8 cellular contexts compared by ENCODE assay signal in genomic region chr2:65300772-65301711, GRCh38.
DNase-seq lines count a peak whose midpoint lies in the region; ATAC-seq and TF ChIP-seq lines count a peak whose summit lies in the region.

No MANE protein-coding gene starts in this region.

- H3K27ac Mint-ChIP-seq in natural killer cell treated with Interleukin-12 subunit alpha and Interleukin-12 subunit beta and Interleukin-15 and Interleukin-18, amount 100 ng/mL, for 72 hours = peak overlapping the region; percentile 76 to 91
- peak overlapping the region; percentile 28 to 68 for H3K27ac Mint-ChIP-seq in stimulated activated naive CD8-positive, alpha-beta T cell treated with anti-CD3 and anti-CD28 coated beads, Interleukin-15, amount 100 ng/mL, for 72 hours

- H3K4me3 Mint-ChIP-seq in natural killer cell treated with Interleukin-12 subunit alpha and Interleukin-12 subunit beta and Interleukin-15 and Interleukin-18, amount 100 ng/mL, for 72 hours = peak overlapping the region; percentile 84
- H3K4me3 Mint-ChIP-seq in stimulated activated naive CD8-positive, alpha-beta T cell treated with anti-CD3 and anti-CD28 coated beads, Interleukin-15, amount 100 ng/mL, for 72 hours = peak overlapping the region; percentile 55 to 72

- TF ChIP-seq POLR2A in GM18505 (IDR thresholded peaks at IDR 0.05; ENCODE audit: borderline replicate concordance, extremely low read depth, insufficient read depth, insufficient read length) = no peak

- peaks cover 50 to 56% of the 10 kb centered on the region in 2 donors for H3K4me1 Mint-ChIP-seq in natural killer cell treated with Interleukin-12 subunit alpha and Interleukin-12 subunit beta and Interleukin-15 and Interleukin-18, amount 100 ng/mL, for 72 hours (ENCODE audit: low read depth in 2 of 2)
- H3K4me1 Mint-ChIP-seq in stimulated activated naive CD8-positive, alpha-beta T cell treated with anti-CD3 and anti-CD28 coated beads, Interleukin-15, amount 100 ng/mL, for 72 hours = peaks cover 61% of the 10 kb centered on the region

- DNase-seq in NCI-H345 treated with DMSO at 0.1 percent for 48 hours (lab: John Stamatoyannopoulos, UW; ENCODE audit: unreplicated experiment) = peak; percentile 58
- peak; percentile 73 for DNase-seq in activated CD8-positive, alpha-beta memory T cell treated with anti-CD3 and anti-CD28 coated beads, Interleukin-2, amount 50 U/mL, for 4 hours
- peak; percentile 72 for DNase-seq in epidermal melanocyte (ENCODE audit: insufficient read length, low spot score)
- peak; percentile 85 for DNase-seq in natural killer cell treated with Interleukin-12 subunit alpha and Interleukin-12 subunit beta and Interleukin-15 and Interleukin-18, amount 100 ng/mL, for 72 hours (ENCODE audit: low spot score)
- DNase-seq in stimulated activated naive CD8-positive, alpha-beta T cell treated with anti-CD3 and anti-CD28 coated beads, Interleukin-15, amount 100 ng/mL, for 72 hours = peak; percentile 84 to 92
- DNase-seq in dermis blood vessel endothelial cell = no peak

- no peaks in the 10 kb centered on the region for H3K36me3 Mint-ChIP-seq in natural killer cell treated with Interleukin-12 subunit alpha and Interleukin-12 subunit beta and Interleukin-15 and Interleukin-18, amount 100 ng/mL, for 72 hours

- H3K27me3 Mint-ChIP-seq in natural killer cell treated with Interleukin-12 subunit alpha and Interleukin-12 subunit beta and Interleukin-15 and Interleukin-18, amount 100 ng/mL, for 72 hours = peaks cover 18 to 30% of the 10 kb centered on the region in 2 donors
- H3K27me3 Mint-ChIP-seq in stimulated activated naive CD8-positive, alpha-beta T cell treated with anti-CD3 and anti-CD28 coated beads, Interleukin-15, amount 100 ng/mL, for 72 hours = peaks cover 50% of the 10 kb centered on the region

- no peaks in the 10 kb centered on the region for H3K9me3 Mint-ChIP-seq in natural killer cell treated with Interleukin-12 subunit alpha and Interleukin-12 subunit beta and Interleukin-15 and Interleukin-18, amount 100 ng/mL, for 72 hours
- no peaks in the 10 kb centered on the region for H3K9me3 Mint-ChIP-seq in stimulated activated naive CD8-positive, alpha-beta T cell treated with anti-CD3 and anti-CD28 coated beads, Interleukin-15, amount 100 ng/mL, for 72 hours

- ATAC-seq in GM18505 (IDR thresholded peaks at IDR 0.05; ENCODE audit: unreplicated experiment) (peak; percentile 89), HG02840 (IDR thresholded peaks at IDR 0.05; ENCODE audit: low FRiP score, unreplicated experiment) (peak; percentile 84)
- peak; percentile 87 to 89 for ATAC-seq in natural killer cell treated with Interleukin-12 subunit alpha and Interleukin-12 subunit beta and Interleukin-15 and Interleukin-18, amount 100 ng/mL, for 72 hours
- peak; percentile 96 for ATAC-seq in stimulated activated naive CD8-positive, alpha-beta T cell treated with anti-CD3 and anti-CD28 coated beads, Interleukin-15, amount 100 ng/mL, for 72 hours
